In the genomic region with DNA sequence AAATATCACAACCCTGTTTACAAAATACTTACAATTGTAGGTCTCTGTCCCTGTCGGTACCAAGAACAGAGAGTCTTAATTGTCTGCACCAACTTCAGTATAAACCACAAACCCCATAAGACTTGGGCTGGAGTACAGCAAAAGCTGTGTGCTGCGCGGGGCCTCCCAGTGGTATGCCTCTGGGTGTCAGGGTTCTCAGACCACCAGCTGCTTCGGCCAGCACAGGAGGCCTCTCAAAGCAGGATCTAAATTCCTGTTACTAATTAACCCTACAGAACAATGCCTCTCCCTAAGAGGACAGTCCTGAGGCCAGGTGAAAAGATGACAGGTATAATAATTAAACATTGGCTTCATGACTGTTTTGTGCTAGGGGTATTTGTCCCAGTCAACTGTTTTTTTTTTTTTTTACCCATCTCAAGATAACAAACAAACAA, we compare ENCODE assay signal across 8 cellular contexts. TPM values are rescaled to one million over a fixed set of nuclear protein-coding genes. Genes with fewer than 3 reads are reported as not detected.
A peak's percentile ranks its signal among the peaks of the same experiment; 100 is the strongest.
DNase-seq lines count a peak whose midpoint lies in the region; ATAC-seq and TF ChIP-seq lines count a peak whose summit lies in the region.

No MANE protein-coding gene starts in this region.

- peaks cover 46% of the 10 kb centered on the region for H3K4me1 Mint-ChIP-seq in activated CD4-positive, alpha-beta T cell treated with anti-CD3 and anti-CD28 coated beads for 36 hours
- H3K4me1 Mint-ChIP-seq in dendritic cell treated with granulocyte-macrophage colony-stimulating factor and Interleukin-4, amounts not matched to agents 40 ng/mL and 50 ng/mL, for 4 days (ENCODE audit: low read depth) = peaks cover 63% of the 10 kb centered on the region

- H2AK5ac ChIP-seq in IMR-90 (ENCODE audit: low read depth, low read length) = peak overlapping the region; percentile 59; the same call in 1 of the 2 replicates

- no peak overlapping the region for H3K4me3 ChIP-seq in IMR-90 (ENCODE audit: insufficient read depth, low read depth, low read length)

- CTCF ChIA-PET in activated CD4-positive, alpha-beta T cell treated with anti-CD3 and anti-CD28 coated beads for 36 hours (lab: Charles Lee) = interaction anchor here (0.7 to 0.8 kb wide), 3 partner anchors 8 to 1054 kb away, joined by 3 to 4 read pairs (median 3); no protein-coding TSS in a partner anchor
- CTCF ChIA-PET in IMR-90 (lab: Yijun Ruan, JAX) = interaction anchor here (0.7 kb wide), 1 partner anchor 229 kb away, joined by 4 read pairs; no protein-coding TSS in a partner anchor

- TF ChIP-seq CTCF in IMR-90 (conservative IDR thresholded peaks at IDR 0.05; ENCODE audit: low read depth, low read length) = no peak

- no peak overlapping the region for H3K27ac Mint-ChIP-seq in activated CD4-positive, alpha-beta T cell treated with anti-CD3 and anti-CD28 coated beads for 36 hours
- H3K27ac Mint-ChIP-seq in dendritic cell treated with granulocyte-macrophage colony-stimulating factor and Interleukin-4, amounts not matched to agents 40 ng/mL and 50 ng/mL, for 4 days = peak overlapping the region; percentile 19

- no peak for TF ChIP-seq RAD21 in IMR-90 (IDR thresholded peaks at IDR 0.05; ENCODE audit: low read length)

- peak overlapping the region; percentile 6; the same call in 1 of the 2 replicates for H3K23ac ChIP-seq in IMR-90 (ENCODE audit: low read depth, low read length)

- no peak overlapping the region for H3K4me3 Mint-ChIP-seq in activated CD4-positive, alpha-beta T cell treated with anti-CD3 and anti-CD28 coated beads for 36 hours
- H3K4me3 Mint-ChIP-seq in dendritic cell treated with granulocyte-macrophage colony-stimulating factor and Interleukin-4, amounts not matched to agents 40 ng/mL and 50 ng/mL, for 4 days = no peak overlapping the region

- peak overlapping the region; percentile 5; the same call in 1 of the 2 replicates for H3K27ac ChIP-seq in IMR-90 (ENCODE audit: insufficient read depth, low read length)

- H3K14ac ChIP-seq in IMR-90 (replicated peaks; ENCODE audit: low read depth, low read length) = peak overlapping the region; percentile 20

- H2BK120ac ChIP-seq in IMR-90 (ENCODE audit: low read depth, low read length) = peak overlapping the region; percentile 53

- dilution Hi-C loops in IMR-90 (cut with HindIII; ENCODE audit: low sequenced_read_pairs, unreplicated experiment) = no loop called here

- H4K5ac ChIP-seq in IMR-90 (ENCODE audit: low read depth, low read length) = peak overlapping the region; percentile 0; the same call in 1 of the 2 replicates

- no peaks in the 10 kb centered on the region; the same call in 1 of the 2 replicates for H3K36me3 ChIP-seq in IMR-90 (ENCODE audit: control insufficient read depth, insufficient read depth, low read length)

- H3K36me3 Mint-ChIP-seq in activated CD4-positive, alpha-beta T cell treated with anti-CD3 and anti-CD28 coated beads for 36 hours (ENCODE audit: low read depth) = peaks cover 14% of the 10 kb centered on the region
- H3K36me3 Mint-ChIP-seq in dendritic cell treated with granulocyte-macrophage colony-stimulating factor and Interleukin-4, amounts not matched to agents 40 ng/mL and 50 ng/mL, for 4 days (ENCODE audit: low read depth) = peaks cover 51% of the 10 kb centered on the region

- H2AFZ ChIP-seq in IMR-90 (replicated peaks; ENCODE audit: low read length, poor library complexity) = no peak overlapping the region

- BruUV-seq in IMR-90 (replicated peaks; lab: Mats Ljungman, UMichigan) = no TSS peak

- POLR2A ChIA-PET in activated CD4-positive, alpha-beta T cell treated with anti-CD3 and anti-CD28 coated beads for 36 hours (lab: Charles Lee) = no interaction called here
- POLR2A ChIA-PET in IMR-90 (lab: Charles Lee; ENCODE audit: unreplicated experiment) = no interaction called here

- H3K27me3 ChIP-seq in IMR-90 (ENCODE audit: control insufficient read depth, insufficient read depth, low read length) = no peaks in the 10 kb centered on the region

- H2AK9ac ChIP-seq in IMR-90 (replicated peaks; ENCODE audit: low read depth, low read length, poor library complexity) = no peak overlapping the region

- intact Hi-C loops in activated CD4-positive, alpha-beta T cell treated with anti-CD3 and anti-CD28 coated beads for 36 hours (cut with DNase I, micrococcal nuclease) = loop anchor here in 1 of 2 experiments (1.0 kb wide), 1 partner anchor 24 kb away; no protein-coding TSS in a partner anchor
- intact Hi-C loops in IMR-90 (cut with micrococcal nuclease) = no loop called here
- intact Hi-C loops in dendritic cell treated with granulocyte-macrophage colony-stimulating factor and Interleukin-4, amounts not matched to agents 40 ng/mL and 50 ng/mL, for 4 days (cut with micrococcal nuclease) = loop anchor here (10.0 kb wide), 1 partner anchor 99 kb away; no protein-coding TSS in a partner anchor

- H3K79me1 ChIP-seq in IMR-90 (ENCODE audit: low read depth in 1 of 2, low read length in 2 of 2) = peaks cover 19 to 70% of the 10 kb centered on the region in 2 experiments; a peak in 3 of 4 replicates

- H3K4ac ChIP-seq in IMR-90 (ENCODE audit: low read depth, low read length) = peak overlapping the region; percentile 57

- H3K56ac ChIP-seq in IMR-90 (ENCODE audit: extremely low read depth, insufficient read depth, low read length) = no peak overlapping the region; the same call in 1 of the 2 replicates

- H3K9ac ChIP-seq in IMR-90 (ENCODE audit: low read depth, low read length) = 0 out of 2 replicates have a peak overlapping the region, but pooled peaks have one; percentile 2

- peak overlapping the region; percentile 64; the same call in 1 of the 2 replicates for H3K4me2 ChIP-seq in IMR-90 (ENCODE audit: low read depth, low read length)

- H3K27me3 Mint-ChIP-seq in activated CD4-positive, alpha-beta T cell treated with anti-CD3 and anti-CD28 coated beads for 36 hours = no peaks in the 10 kb centered on the region
- H3K27me3 Mint-ChIP-seq in dendritic cell treated with granulocyte-macrophage colony-stimulating factor and Interleukin-4, amounts not matched to agents 40 ng/mL and 50 ng/mL, for 4 days = no peaks in the 10 kb centered on the region

- peaks cover 19% of the 10 kb centered on the region for H3K9me1 ChIP-seq in IMR-90 (ENCODE audit: insufficient read depth, low read length)

- no peaks in the 10 kb centered on the region for H3K9me3 Mint-ChIP-seq in activated CD4-positive, alpha-beta T cell treated with anti-CD3 and anti-CD28 coated beads for 36 hours (ENCODE audit: low read depth)
- H3K9me3 Mint-ChIP-seq in dendritic cell treated with granulocyte-macrophage colony-stimulating factor and Interleukin-4, amounts not matched to agents 40 ng/mL and 50 ng/mL, for 4 days = no peaks in the 10 kb centered on the region

- in situ Hi-C loops in IMR-90 (cut with MboI; ENCODE audit: low sequenced_read_pairs) = no loop called here

- peak overlapping the region; percentile 76; the same call in 1 of the 2 replicates for H3K18ac ChIP-seq in IMR-90 (ENCODE audit: low read depth, low read length)

- WGBS in IMR-90 (ENCODE audit: extremely low coverage in 2 of 2, insufficient read length in 1 of 2), 2 experiments = no CpG with 5 or more reads among the region's 4 CpGs

- H2BK20ac ChIP-seq in IMR-90 (ENCODE audit: low read depth, low read length) = peak overlapping the region; percentile 62

- H4K91ac ChIP-seq in IMR-90 (ENCODE audit: insufficient read depth, low read depth, low read length) = peak overlapping the region; percentile 16; the same call in 1 of the 2 replicates

- H3K4me1 ChIP-seq in IMR-90 (ENCODE audit: control insufficient read depth, insufficient read depth, low read length) = peaks cover 11% of the 10 kb centered on the region

- peaks cover 22% of the 10 kb centered on the region for H4K20me1 ChIP-seq in IMR-90 (ENCODE audit: insufficient read depth, low read length)

- DNase-seq in activated CD4-positive, alpha-beta T cell treated with anti-CD3 and anti-CD28 coated beads for 36 hours = peak; percentile 22
- no peak for DNase-seq in activated CD4-positive, alpha-beta T cell treated with anti-CD3 and anti-CD28 coated beads for 1 hour
- DNase-seq in IMR-90 (peak; percentile 18), myocyte (ENCODE audit: low read depth) (peak; percentile 83), NCI-H446 (lab: John Stamatoyannopoulos, UW) (no peak), anterior cingulate cortex (lab: John Stamatoyannopoulos, UW) (no peak), NK-92 (lab: John Stamatoyannopoulos, UW; ENCODE audit: unreplicated experiment) (no peak)

- no peaks in the 10 kb centered on the region for H3K9me3 ChIP-seq in IMR-90 (ENCODE audit: control insufficient read depth, insufficient read depth, low read length)

- no peak for ATAC-seq in activated CD4-positive, alpha-beta T cell treated with anti-CD3 and anti-CD28 coated beads for 36 hours
- peak; percentile 42; the same call in 1 of the 2 replicates for ATAC-seq in IMR-90 (ENCODE audit: low read depth)

- no peak for TF ChIP-seq POLR2A in IMR-90 (IDR thresholded peaks at IDR 0.05; ENCODE audit: low read depth, low read length)

- peak overlapping the region in 1 of 2 experiments; percentile 14; a peak in 1 of 4 replicates for H4K8ac ChIP-seq in IMR-90 (ENCODE audit: low read depth in 2 of 2, low read length in 2 of 2)

- H2BK5ac ChIP-seq in IMR-90 (ENCODE audit: low read depth, low read length, poor library complexity, severe bottlenecking) = peak overlapping the region; percentile 90

- H2BK15ac ChIP-seq in IMR-90 (ENCODE audit: low read depth, low read length) = peak overlapping the region; percentile 42; the same call in 1 of the 3 replicates

TF ChIP-seq in IMR-90, 13 proteins besides CTCF, POLR2A, EP300 and RAD21 (continues in another document):
- TF ChIP-seq FOS (IDR thresholded peaks at IDR 0.05; ENCODE audit: low read depth, low read length) = no peak
- TF ChIP-seq SMC3 (IDR thresholded peaks at IDR 0.05; ENCODE audit: low read depth, low read length) = no peak
- TF ChIP-seq MXI1 (IDR thresholded peaks at IDR 0.05; ENCODE audit: borderline replicate concordance, low read depth, low read length) = no peak
- no peak for TF ChIP-seq NFE2L2 (IDR thresholded peaks at IDR 0.05; ENCODE audit: low read depth, low read length)
- TF ChIP-seq RCOR1 (IDR thresholded peaks at IDR 0.05; ENCODE audit: insufficient replicate concordance, low read length) = no peak

RNA-seq across cellular contexts. Expression of gene SVIL, which starts 1.0 kb away (rescaled TPM):
- total RNA-seq in activated CD4-positive, alpha-beta T cell treated with anti-CD3 and anti-CD28 coated beads for 36 hours = 10 to 100 TPM; 12.5 to 17.0 TPM
- total RNA-seq in IMR-90 (2012; rRNA removed) (11.5 and 13.6 TPM in 2 replicates), myocyte (65.8 and 71.2 TPM in 2 replicates)
- 10.9 and 11.6 TPM in 2 replicates for polyA plus RNA-seq in IMR-90 (2012; rRNA removed)
- 4.9 and 6.7 TPM in 2 replicates for polyA plus RNA-seq in IMR-90 (2012; cell fraction: cytosol; rRNA removed)
- 19.7 and 44.0 TPM in 2 replicates for polyA plus RNA-seq in IMR-90 (2012; cell fraction: nucleus; rRNA removed; ENCODE audit: low replicate concordance)
- 30.0 TPM for polyA plus RNA-seq in myocyte (2012)

Comparison
In these comparisons a context has a peak if more than half of its experiments do, and no peak if none do; other contexts are left out.
1. DNase-seq: peak in activated CD4-positive, alpha-beta T cell treated with anti-CD3 and anti-CD28 coated beads for 36 hours (single experiment), IMR-90 (single experiment) and myocyte (single experiment); none in activated CD4-positive, alpha-beta T cell treated with anti-CD3 and anti-CD28 coated beads for 1 hour (single experiment), NCI-H446 (0 of 2), anterior cingulate cortex (0 of 58) and NK-92 (single experiment).